Comparison of ENCODE assay signal across 16 cellular contexts in the genomic region with DNA sequence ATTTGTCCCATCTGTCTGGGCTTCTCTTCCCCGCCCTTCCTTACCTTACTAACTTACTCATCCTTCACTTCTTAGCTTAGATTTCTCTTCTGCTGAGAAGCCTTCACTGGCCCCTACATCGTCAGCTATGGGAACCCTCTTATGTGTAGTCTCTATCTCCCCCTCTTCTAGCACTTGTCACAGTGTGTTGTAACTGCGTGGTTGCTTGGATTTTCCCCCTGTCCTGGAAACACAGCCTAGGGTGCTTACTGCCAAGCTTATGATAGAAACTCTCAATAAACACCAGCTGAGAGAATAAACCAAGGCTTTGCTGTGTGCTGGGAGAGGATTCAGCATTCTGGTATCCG.
DNase-seq lines count a peak whose midpoint lies in the region; ATAC-seq and TF ChIP-seq lines count a peak whose summit lies in the region.
"Had no signal": no experiment of that assay in that cellular context is flagged by ENCODE, and none has a peak within 500 bp of the region (broad histone marks: within the 10 kb centered on the region; RNA-seq: fewer than 3 reads in every experiment).

No MANE protein-coding gene starts in this region.

- ATAC-seq in heart right ventricle (peak in 5 of 8 donors; percentile 43 to 64 (median 48)), aorta (ENCODE audit: low FRiP score) (peak; percentile 50), HG03139 (IDR thresholded peaks at IDR 0.05; ENCODE audit: unreplicated experiment) (no peak)
- no peak for ATAC-seq in central memory CD8-positive, alpha-beta T cell (replicated peaks; ENCODE audit: extremely low read depth, poor library complexity, severe bottlenecking)
- ATAC-seq in naive thymus-derived CD4-positive, alpha-beta T cell, result no peak
- ATAC-seq: activated CD4-positive, CD25-positive, alpha-beta regulatory T cell treated with anti-CD3 and anti-CD28 coated beads, Interleukin-2, amount 50 U/mL, for 24 hours had no signal

- no peaks in the 10 kb centered on the region for H3K27me3 Mint-ChIP-seq in central memory CD8-positive, alpha-beta T cell
- H3K27me3 Mint-ChIP-seq in naive thymus-derived CD4-positive, alpha-beta T cell, result no peaks in the 10 kb centered on the region

- peak overlapping the region; percentile 52 for H3K4me3 Mint-ChIP-seq in central memory CD8-positive, alpha-beta T cell
- peak overlapping the region in 9 of 10 donors; percentile 4 to 84 (median 51) for H3K4me3 Mint-ChIP-seq in naive thymus-derived CD4-positive, alpha-beta T cell
- H3K4me3 Mint-ChIP-seq: nephron progenitor cell had no signal

- TF ChIP-seq CTCF in heart right ventricle (IDR thresholded peaks at IDR 0.05), result no peak

- H3K9me3 ChIP-seq in heart right ventricle, result no peaks in the 10 kb centered on the region
- no peaks in the 10 kb centered on the region for H3K9me3 ChIP-seq in naive thymus-derived CD4-positive, alpha-beta T cell (ENCODE audit: control insufficient read depth in 2 of 3, low read length in 3 of 3)
- H3K9me3 ChIP-seq in aorta (ENCODE audit: control insufficient read depth, low read length), result no peaks in the 10 kb centered on the region
- H3K9me3 ChIP-seq: BE2C, colonic mucosa, SJCRH30 had no signal

- no peaks in the 10 kb centered on the region for H3K36me3 ChIP-seq in heart right ventricle
- H3K36me3 ChIP-seq in naive thymus-derived CD4-positive, alpha-beta T cell (ENCODE audit: control insufficient read depth in 2 of 3, insufficient read depth in 3 of 3, low read length in 3 of 3), result no peaks in the 10 kb centered on the region
- no peaks in the 10 kb centered on the region for H3K36me3 ChIP-seq in aorta (ENCODE audit: control insufficient read depth in 1 of 2, insufficient read depth in 2 of 2, low read length in 1 of 2)
- H3K36me3 ChIP-seq: BE2C, colonic mucosa, SJCRH30 had no signal

- H3K27ac ChIP-seq in heart right ventricle (peak overlapping the region in 4 of 10 donors; percentile 23 to 45 (median 32)), aorta (ENCODE audit: low read depth in 1 of 2, low read length in 2 of 2) (no peak overlapping the region)
- H3K27ac ChIP-seq in naive thymus-derived CD4-positive, alpha-beta T cell (ENCODE audit: low read depth, low read length), result no peak overlapping the region
- H3K27ac ChIP-seq: colonic mucosa, SJCRH30 had no signal

- H3K27ac Mint-ChIP-seq in central memory CD8-positive, alpha-beta T cell (ENCODE audit: low read depth), result peak overlapping the region; percentile 73
- peak overlapping the region; percentile 11 to 99 (median 83) for H3K27ac Mint-ChIP-seq in naive thymus-derived CD4-positive, alpha-beta T cell

- H3K4me1 ChIP-seq in heart right ventricle, result peaks cover 0 to 57% (median 19%) of the 10 kb centered on the region in 9 donors
- peaks cover 34 to 60% of the 10 kb centered on the region in 2 donors for H3K4me1 ChIP-seq in naive thymus-derived CD4-positive, alpha-beta T cell (ENCODE audit: control insufficient read depth in 2 of 2, insufficient read depth in 2 of 2, low read length in 2 of 2)
- peaks cover 0 to 1% of the 10 kb centered on the region in 2 donors for H3K4me1 ChIP-seq in aorta (ENCODE audit: control insufficient read depth in 1 of 2, insufficient read depth in 2 of 2, low read length in 2 of 2)
- H3K4me1 ChIP-seq: colonic mucosa, SJCRH30 had no signal

- no peaks in the 10 kb centered on the region for H3K27me3 ChIP-seq in heart right ventricle
- no peaks in the 10 kb centered on the region for H3K27me3 ChIP-seq in naive thymus-derived CD4-positive, alpha-beta T cell (ENCODE audit: control insufficient read depth in 2 of 2, insufficient read depth in 2 of 2, low read length in 2 of 2)
- H3K27me3 ChIP-seq in aorta (ENCODE audit: control insufficient read depth in 1 of 2, insufficient read depth in 2 of 2, low read length in 1 of 2), result no peaks in the 10 kb centered on the region
- H3K27me3 ChIP-seq: BE2C, colonic mucosa, SJCRH30 had no signal

- CTCF ChIA-PET in naive thymus-derived CD4-positive, alpha-beta T cell (lab: Charles Lee), result interaction anchor here (0.5 to 1.4 kb wide), 5 partner anchors 14 to 893 kb away, joined by 3 to 4 read pairs (median 3); no protein-coding TSS in a partner anchor

- H3K9me3 Mint-ChIP-seq in central memory CD8-positive, alpha-beta T cell, result no peaks in the 10 kb centered on the region
- no peaks in the 10 kb centered on the region for H3K9me3 Mint-ChIP-seq in naive thymus-derived CD4-positive, alpha-beta T cell
- H3K9me3 Mint-ChIP-seq: nephron progenitor cell had no signal

- POLR2A ChIA-PET in naive thymus-derived CD4-positive, alpha-beta T cell (lab: Charles Lee), result interaction anchor here (1.3 to 1.7 kb wide), 2 partner anchors 28 to 71 kb away, joined by 3 to 8 read pairs; no protein-coding TSS in a partner anchor

- no peak overlapping the region for H3K4me3 ChIP-seq in heart right ventricle
- no peak overlapping the region for H3K4me3 ChIP-seq in naive thymus-derived CD4-positive, alpha-beta T cell (ENCODE audit: low read length)
- no peak overlapping the region for H3K4me3 ChIP-seq in aorta (ENCODE audit: low read length in 2 of 2)
- H3K4me3 ChIP-seq: colonic mucosa, SJCRH30 had no signal

- intact Hi-C loops in heart right ventricle (cut with DNase I), result no loop called here
- intact Hi-C loops in cardiac septum (cut with DNase I), result no loop called here
- intact Hi-C loops in naive thymus-derived CD4-positive, alpha-beta T cell (cut with micrococcal nuclease), result loop anchor here (5.0 kb wide), 8 partner anchors 38 to 933 kb away; partner anchors contain the start of genes MYB (in 1 of the 2) and TBPL1 (in 1 of the 2)
- intact Hi-C loops in aorta (cut with DNase I), result no loop called here

- peaks cover 7% of the 10 kb centered on the region for H3K36me3 Mint-ChIP-seq in central memory CD8-positive, alpha-beta T cell (ENCODE audit: insufficient read depth)
- peaks cover 0 to 15% (median 0%) of the 10 kb centered on the region in 5 donors for H3K36me3 Mint-ChIP-seq in naive thymus-derived CD4-positive, alpha-beta T cell

- WGBS in heart right ventricle, 2 donors, result 81 to 89% methylated on average over 4 of the region's 4 CpGs
- 96% methylated on average over 4 of the region's 4 CpGs for WGBS in aorta, 2 donors

- H3K4me1 Mint-ChIP-seq in central memory CD8-positive, alpha-beta T cell, result peaks cover 40% of the 10 kb centered on the region
- H3K4me1 Mint-ChIP-seq in naive thymus-derived CD4-positive, alpha-beta T cell, result peaks cover 30 to 71% (median 60%) of the 10 kb centered on the region in 7 donors

- DNase-seq in heart right ventricle (no peak), cardiac septum (ENCODE audit: low spot score) (no peak), aorta (no peak), NOMO-1 treated with DMSO at 0.1 percent for 48 hours (lab: John Stamatoyannopoulos, UW; ENCODE audit: unreplicated experiment) (no peak)
- DNase-seq in central memory CD8-positive, alpha-beta T cell (ENCODE audit: low spot score in 2 of 2), result no peak
- DNase-seq in naive thymus-derived CD4-positive, alpha-beta T cell, result no peak
- DNase-seq in activated CD4-positive, alpha-beta T cell treated with anti-CD3 and anti-CD28 coated beads for 1 hour, result no peak
- DNase-seq: BE2C, colonic mucosa, GF-D8, NCI-H187, NCI-H69, nephron progenitor cell, SJCRH30 had no signal

Comparison
In these comparisons a context has a peak if more than half of its experiments do, and no peak if none do; other contexts are left out.
1. ATAC-seq: peak in heart right ventricle (5 of 8) and aorta (single experiment); none in central memory CD8-positive, alpha-beta T cell (single experiment), naive thymus-derived CD4-positive, alpha-beta T cell (single experiment) and HG03139 (single experiment).
2. intact Hi-C loops: an anchor here in naive thymus-derived CD4-positive, alpha-beta T cell (5.0 kb wide); none called in heart right ventricle, cardiac septum and aorta.